Comparison of ENCODE assay signal across 10 cellular contexts in genomic region chr7:70614237-70614984, GRCh38.
DNase-seq lines count a peak whose midpoint lies in the region; ATAC-seq and TF ChIP-seq lines count a peak whose summit lies in the region.
"Had no signal": no experiment of that assay in that cellular context is flagged by ENCODE, and none has a peak within 500 bp of the region (broad histone marks: within the 10 kb centered on the region; RNA-seq: fewer than 3 reads in every experiment).

No MANE protein-coding gene starts in this region.

- H3K27me3 ChIP-seq in IMR-90 (ENCODE audit: control insufficient read depth, insufficient read depth, low read length) (peaks cover 6% of the 10 kb centered on the region; the same call in 1 of the 2 replicates), sigmoid colon (no peaks in the 10 kb centered on the region)

- H2AK9ac ChIP-seq in IMR-90 (replicated peaks; ENCODE audit: low read depth, low read length, poor library complexity) = no peak overlapping the region

- H3K27ac ChIP-seq in IMR-90 (ENCODE audit: insufficient read depth, low read length) (no peak overlapping the region), sigmoid colon (peak overlapping the region in 3 of 4 donors; percentile 53 to 63 (median 58))
- H3K27ac ChIP-seq: C4-2B, SK-N-MC had no signal

- H3K4ac ChIP-seq in IMR-90 (ENCODE audit: low read depth, low read length) = no peak overlapping the region

- no peak overlapping the region for H2BK120ac ChIP-seq in IMR-90 (ENCODE audit: low read depth, low read length)

- H2BK15ac ChIP-seq in IMR-90 (ENCODE audit: low read depth, low read length) = no peak overlapping the region

- H3K9me1 ChIP-seq in IMR-90 (ENCODE audit: insufficient read depth, low read length) = no peaks in the 10 kb centered on the region

- POLR2A ChIA-PET in IMR-90 (lab: Charles Lee; ENCODE audit: unreplicated experiment) = no interaction called here

- WGBS in IMR-90 (ENCODE audit: extremely low coverage in 2 of 2, insufficient read length in 1 of 2), 2 experiments = 31% methylated on average over 4 of the region's 12 CpGs; no CpG with 5 or more reads in 1 of the 2 experiments
- WGBS in sigmoid colon, 2 donors = 33 to 48% methylated on average over 12 of the region's 12 CpGs

- H3K23ac ChIP-seq in IMR-90 (ENCODE audit: low read depth, low read length) = no peak overlapping the region

- H3K9me3 ChIP-seq in IMR-90 (ENCODE audit: control insufficient read depth, insufficient read depth, low read length) (no peaks in the 10 kb centered on the region), sigmoid colon (no peaks in the 10 kb centered on the region)

- H3K4me3 ChIP-seq in AG10803 (ENCODE audit: low read length) (no peak overlapping the region), IMR-90 (ENCODE audit: insufficient read depth, low read depth, low read length) (no peak overlapping the region), sigmoid colon (peak overlapping the region in 2 of 4 donors; percentile 0 to 13)
- H3K4me3 ChIP-seq: SK-N-MC had no signal

- dilution Hi-C loops in IMR-90 (cut with HindIII; ENCODE audit: low sequenced_read_pairs, unreplicated experiment) = no loop called here

- H3K36me3 ChIP-seq in IMR-90 (ENCODE audit: control insufficient read depth, insufficient read depth, low read length) = no peaks in the 10 kb centered on the region
- no peaks in the 10 kb centered on the region for H3K36me3 ChIP-seq in sigmoid colon

- H4K91ac ChIP-seq in IMR-90 (ENCODE audit: insufficient read depth, low read depth, low read length) = no peak overlapping the region

- H3K4me1 ChIP-seq in IMR-90 (ENCODE audit: control insufficient read depth, insufficient read depth, low read length) (no peaks in the 10 kb centered on the region), sigmoid colon (peaks cover 0 to 16% (median 14%) of the 10 kb centered on the region in 4 donors)

- no peak overlapping the region for H2AK5ac ChIP-seq in IMR-90 (ENCODE audit: low read depth, low read length)

- TF ChIP-seq RAD21 in IMR-90 (IDR thresholded peaks at IDR 0.05; ENCODE audit: low read length) = no peak

- no peak for TF ChIP-seq EP300 in sigmoid colon (IDR thresholded peaks at IDR 0.05)

- TF ChIP-seq CTCF in AG10803 (conservative IDR thresholded peaks at IDR 0.05; ENCODE audit: low read length) = no peak
- no peak for TF ChIP-seq CTCF in IMR-90 (conservative IDR thresholded peaks at IDR 0.05; ENCODE audit: low read depth, low read length)
- no peak for TF ChIP-seq CTCF in sigmoid colon (IDR thresholded peaks at IDR 0.05)

- H2BK20ac ChIP-seq in IMR-90 (ENCODE audit: low read depth, low read length) = no peak overlapping the region

- DNase-seq in AG10803 (ENCODE audit: low read depth) = peak; percentile 72
- peak; percentile 30 for DNase-seq in IMR-90
- peak; percentile 88 for DNase-seq in SK-N-DZ (ENCODE audit: low spot score)
- DNase-seq in cardiac septum (ENCODE audit: low spot score) = peak; percentile 81
- peak; percentile 87 for DNase-seq in sigmoid colon
- DNase-seq in GM19238 (ENCODE audit: insufficient read length, low spot score) = no peak

- no peak overlapping the region for H3K56ac ChIP-seq in IMR-90 (ENCODE audit: extremely low read depth, insufficient read depth, low read length)

- intact Hi-C loops in IMR-90 (cut with micrococcal nuclease) (no loop called here), cardiac septum (cut with DNase I) (loop anchor here (2.0 kb wide), 1 partner anchor 54 kb away; no protein-coding TSS in a partner anchor), sigmoid colon (cut with DNase I) (no loop called here)

- H3K79me1 ChIP-seq in IMR-90 (ENCODE audit: low read depth in 1 of 2, low read length in 2 of 2) = no peaks in the 10 kb centered on the region

- no TSS peak for BruUV-seq in IMR-90 (replicated peaks; lab: Mats Ljungman, UMichigan)

- H2AFZ ChIP-seq in IMR-90 (replicated peaks; ENCODE audit: low read length, poor library complexity) = peak overlapping the region; percentile 74

- no peak overlapping the region for H2BK5ac ChIP-seq in IMR-90 (ENCODE audit: low read depth, low read length, poor library complexity, severe bottlenecking)

- no peak overlapping the region for H3K18ac ChIP-seq in IMR-90 (ENCODE audit: low read depth, low read length)

- CTCF ChIA-PET in IMR-90 (lab: Yijun Ruan, JAX) = interaction anchor here (0.6 kb wide), 1 partner anchor 338 kb away, joined by 6 read pairs; no protein-coding TSS in a partner anchor

- TF ChIP-seq POLR2A in IMR-90 (IDR thresholded peaks at IDR 0.05; ENCODE audit: low read depth, low read length) (no peak), sigmoid colon (IDR thresholded peaks at IDR 0.05) (no peak)

- no peaks in the 10 kb centered on the region for H4K20me1 ChIP-seq in IMR-90 (ENCODE audit: insufficient read depth, low read length)

- H3K4me2 ChIP-seq in IMR-90 (ENCODE audit: low read depth, low read length) = no peak overlapping the region

- ATAC-seq in IMR-90 (ENCODE audit: low read depth) = peak; percentile 77
- no peak for ATAC-seq in GM19452 (IDR thresholded peaks at IDR 0.05; ENCODE audit: unreplicated experiment)
- no peak for ATAC-seq in GM21367 (IDR thresholded peaks at IDR 0.05; ENCODE audit: unreplicated experiment)

- no peak overlapping the region for H4K5ac ChIP-seq in IMR-90 (ENCODE audit: low read depth, low read length)

- in situ Hi-C loops in IMR-90 (cut with MboI; ENCODE audit: low sequenced_read_pairs) = no loop called here

- no peak overlapping the region for H3K14ac ChIP-seq in IMR-90 (replicated peaks; ENCODE audit: low read depth, low read length)

- no peak overlapping the region for H3K9ac ChIP-seq in IMR-90 (ENCODE audit: low read depth, low read length)

- H4K8ac ChIP-seq in IMR-90 (ENCODE audit: low read depth in 2 of 2, low read length in 2 of 2) = no peak overlapping the region

TF ChIP-seq in IMR-90, 13 proteins besides CTCF, POLR2A, EP300 and RAD21:
- TF ChIP-seq BHLHE40 (IDR thresholded peaks at IDR 0.05; ENCODE audit: low read depth, low read length) (no peak), SMC3 (IDR thresholded peaks at IDR 0.05; ENCODE audit: low read depth, low read length) (no peak), ELK1 (IDR thresholded peaks at IDR 0.05; ENCODE audit: borderline replicate concordance, low read depth, low read length) (no peak), FOS (IDR thresholded peaks at IDR 0.05; ENCODE audit: low read depth, low read length) (no peak), RCOR1 (IDR thresholded peaks at IDR 0.05; ENCODE audit: insufficient replicate concordance, low read length) (no peak), MAZ (IDR thresholded peaks at IDR 0.05; ENCODE audit: borderline replicate concordance, low read depth, low read length) (no peak), USF2 (IDR thresholded peaks at IDR 0.05; ENCODE audit: low read depth, low read length) (no peak), NFE2L2 (IDR thresholded peaks at IDR 0.05; ENCODE audit: low read depth, low read length) (no peak), CEBPB (IDR thresholded peaks at IDR 0.05; ENCODE audit: low read depth, low read length) (no peak), MXI1 (IDR thresholded peaks at IDR 0.05; ENCODE audit: borderline replicate concordance, low read depth, low read length) (no peak), MAFK (IDR thresholded peaks at IDR 0.05; ENCODE audit: low read depth, low read length) (no peak), RFX5 (IDR thresholded peaks at IDR 0.05; ENCODE audit: low read depth, low read length) (no peak), CHD1 (IDR thresholded peaks at IDR 0.05; ENCODE audit: low read depth, low read length) (no peak)
TF ChIP-seq in IMR-90: peak in this region for 0.
